Comparison of ENCODE assay signal across 15 cellular contexts in the genomic region with DNA sequence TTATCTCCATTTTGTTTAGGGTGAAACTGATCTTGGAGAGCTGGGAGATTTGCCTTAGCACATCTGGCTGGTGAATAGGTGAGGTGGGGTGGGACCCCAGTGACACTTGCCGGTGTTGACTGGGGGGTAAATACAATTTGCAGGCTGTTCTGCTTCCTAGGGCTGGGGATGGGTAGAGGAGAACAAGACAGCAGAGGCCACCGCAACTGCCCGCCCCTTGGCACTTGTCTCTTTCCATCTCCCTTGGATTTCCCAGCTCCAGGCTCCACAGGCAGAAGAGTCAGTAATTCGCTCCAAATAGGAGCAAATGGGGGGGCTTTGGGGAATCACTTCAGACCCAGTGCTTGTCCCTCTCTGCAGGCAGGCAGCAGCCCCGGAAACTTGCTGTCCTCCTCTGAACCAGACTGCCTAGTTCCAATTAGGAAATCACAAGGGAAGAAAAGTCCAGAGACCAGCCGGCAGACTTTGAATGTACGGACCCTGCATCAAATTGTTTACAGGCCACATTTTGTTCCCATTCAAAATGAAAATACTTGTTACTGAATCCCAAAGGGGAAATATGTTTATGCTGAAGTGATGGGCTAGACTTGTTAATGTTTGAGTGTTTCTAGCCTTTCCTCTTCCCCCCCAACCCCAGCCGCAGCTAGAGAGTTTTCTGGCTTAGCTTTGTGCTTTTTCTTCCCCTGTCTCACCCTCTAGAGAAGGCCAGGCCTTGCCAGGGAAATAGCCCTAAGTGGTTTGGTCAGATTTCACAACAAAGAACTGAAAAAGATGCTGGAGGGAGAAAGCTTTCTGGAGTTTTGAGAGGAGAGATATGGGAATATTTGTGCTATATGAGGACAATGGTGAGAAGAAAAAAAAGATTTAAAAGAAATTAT. TPM values are rescaled to one million over a fixed set of nuclear protein-coding genes. Genes with fewer than 3 reads are reported as not detected.
DNase-seq lines count a peak whose midpoint lies in the region; TF ChIP-seq lines count a peak whose summit lies in the region.
"Had no signal": no experiment of that assay in that cellular context is flagged by ENCODE, and none has a peak within 500 bp of the region (broad histone marks: within the 10 kb centered on the region; RNA-seq: fewer than 3 reads in every experiment).

No MANE protein-coding gene starts in this region.

- no peak overlapping the region for H3K4me3 Mint-ChIP-seq in IgD-negative memory B cell
- H3K4me3 Mint-ChIP-seq: immature natural killer cell; T-helper 1 cell treated with Interleukin-12 subunit alpha and Interleukin-12 subunit beta and Interleukin-4 antibody, amounts not matched to agents 30 μg/mL and 1 μg/mL, for 36 hours had no signal

- peaks cover 0 to 3% (median 0%) of the 10 kb centered on the region in 3 donors for H3K9me3 Mint-ChIP-seq in IgD-negative memory B cell
- H3K9me3 Mint-ChIP-seq: immature natural killer cell had no signal

- no peaks in the 10 kb centered on the region for H3K36me3 ChIP-seq in neuron (ENCODE audit: insufficient read depth, low read length)
- H3K36me3 ChIP-seq: cardiac muscle cell, prostate gland, tibial artery had no signal

- peaks cover 5% of the 10 kb centered on the region for H3K9me3 ChIP-seq in neuron (ENCODE audit: low read length)
- H3K9me3 ChIP-seq: prostate gland, tibial artery had no signal

- H3K27ac Mint-ChIP-seq in IgD-negative memory B cell, result peak overlapping the region in 2 of 3 donors; percentile 10 to 26
- H3K27ac Mint-ChIP-seq: T-helper 1 cell treated with Interleukin-12 subunit alpha and Interleukin-12 subunit beta and Interleukin-4 antibody, amounts not matched to agents 30 μg/mL and 1 μg/mL, for 36 hours had no signal

- H3K4me3 ChIP-seq in fibroblast of the aortic adventitia (ENCODE audit: low read depth, low read length) (no peak overlapping the region), neuron (ENCODE audit: low read length) (no peak overlapping the region)
- H3K4me3 ChIP-seq: cardiac muscle cell, prostate gland, tibial artery had no signal

- TF ChIP-seq CTCF in fibroblast of the aortic adventitia (IDR thresholded peaks at IDR 0.05; ENCODE audit: insufficient read depth, low read length), result no peak

- peaks cover 9 to 18% (median 15%) of the 10 kb centered on the region in 3 donors for H3K4me1 Mint-ChIP-seq in IgD-negative memory B cell
- H3K4me1 Mint-ChIP-seq: immature natural killer cell had no signal

- no peaks in the 10 kb centered on the region for H3K27me3 Mint-ChIP-seq in IgD-negative memory B cell

- H2AFZ ChIP-seq in neuron (ENCODE audit: low read depth, low read length), result peak overlapping the region; percentile 41

- peaks cover 3% of the 10 kb centered on the region for H3K4me1 ChIP-seq in neuron (ENCODE audit: insufficient read depth, low read length)
- H3K4me1 ChIP-seq: prostate gland, tibial artery had no signal

- H3K27me3 ChIP-seq in neuron (ENCODE audit: insufficient read depth, low read length), result no peaks in the 10 kb centered on the region
- H3K27me3 ChIP-seq: cardiac muscle cell, tibial artery had no signal

- peaks cover 5% of the 10 kb centered on the region for H3K36me3 Mint-ChIP-seq in IgD-negative memory B cell
- H3K36me3 Mint-ChIP-seq: immature natural killer cell had no signal

- DNase-seq in AG08395 (ENCODE audit: low spot score) (peak; percentile 20), fibroblast of the aortic adventitia (ENCODE audit: low read depth) (peak; percentile 36), HPDE6-E6E7 (ENCODE audit: extremely low spot score) (no peak), NCI-H2081 treated with DMSO at 0.1 percent for 48 hours (lab: John Stamatoyannopoulos, UW) (no peak), HUDEP-2 (lab: John Stamatoyannopoulos, UW; ENCODE audit: unreplicated experiment in 76 of 76) (no peak), NCI-H1048 (lab: John Stamatoyannopoulos, UW) (no peak)
- DNase-seq: activated naive CD4-positive, alpha-beta T cell treated with anti-CD3 and anti-CD28 coated beads, Interleukin-2, amount 50 U/mL, for 16 hours; immature natural killer cell; NCI-H2081; tibial artery had no signal

RNA-seq across cellular contexts. Expression of gene INPP5F, which starts 10.0 kb away (rescaled TPM):
- 12.0 TPM for polyA plus RNA-seq in IgD-negative memory B cell
- 14.1 and 22.2 TPM in 2 replicates for total RNA-seq in fibroblast of the aortic adventitia (ENCODE audit: low replicate concordance)

Comparison
In these comparisons a context has a peak if more than half of its experiments do, and no peak if none do; other contexts are left out.
1. DNase-seq: peak in AG08395 (single experiment) and fibroblast of the aortic adventitia (single experiment); none in HPDE6-E6E7 (single experiment), NCI-H2081 treated with DMSO at 0.1 percent for 48 hours (single experiment), HUDEP-2 (0 of 76) and NCI-H1048 (single experiment).